9 cellular contexts compared by ENCODE assay signal in genomic region chr9:126397056-126397455, GRCh38.
A peak's percentile ranks its signal among the peaks of the same experiment; 100 is the strongest.
DNase-seq lines count a peak whose midpoint lies in the region; ATAC-seq, FAIRE-seq and TF ChIP-seq lines count a peak whose summit lies in the region.
"Had no signal": no experiment of that assay in that cellular context is flagged by ENCODE, and none has a peak within 500 bp of the region (broad histone marks: within the 10 kb centered on the region; RNA-seq: fewer than 3 reads in every experiment).

No MANE protein-coding gene starts in this region.

- DNase-seq in H1 (ENCODE audit: low read depth in 1 of 2, low spot score in 2 of 2) (no peak), urothelium cell line (ENCODE audit: low spot score) (no peak), iPS-NIHi11 (ENCODE audit: low spot score) (no peak), NOMO-1 treated with dmso at 0.1 percent for 144 hours (lab: John Stamatoyannopoulos, UW; ENCODE audit: unreplicated experiment) (no peak)
- peak; percentile 57 for DNase-seq in stimulated activated naive CD4-positive, alpha-beta T cell treated with Interleukin-2 at 50 U/mL for 16 hours (lab: John Stamatoyannopoulos, UW)

- H3K56ac ChIP-seq in H1 (replicated peaks; ENCODE audit: insufficient read length, low read depth, low read length), result no peak overlapping the region

- no peak overlapping the region for H3K23ac ChIP-seq in H1 (ENCODE audit: insufficient read length)

- no peak overlapping the region for H2AFZ ChIP-seq in H1 (ENCODE audit: low read length)

- H3K9me3 ChIP-seq in H1 (ENCODE audit: insufficient read depth in 2 of 2, low read depth in 1 of 2, low read length in 1 of 2), result no peaks in the 10 kb centered on the region
- H3K9me3 ChIP-seq: neutrophil had no signal

- no peak overlapping the region for H3K18ac ChIP-seq in H1 (ENCODE audit: extremely low read depth, low read length)

- H2BK15ac ChIP-seq in H1 (ENCODE audit: low read length), result no peak overlapping the region

- H3K4me2 ChIP-seq in H1 (ENCODE audit: insufficient read depth in 1 of 2, low read depth in 2 of 2, low read length in 2 of 2), result no peak overlapping the region

- no peak overlapping the region for H2BK120ac ChIP-seq in H1 (replicated peaks; ENCODE audit: low read depth, low read length)

- no peak overlapping the region for H3K27ac ChIP-seq in H1 (ENCODE audit: low read depth, low read length)
- H3K27ac ChIP-seq: neutrophil had no signal

- no peaks in the 10 kb centered on the region for H3K36me3 ChIP-seq in H1 (ENCODE audit: control insufficient read depth in 2 of 4, insufficient read depth in 4 of 4, low read length in 3 of 4)

- no peak overlapping the region for H3K9ac ChIP-seq in H1 (replicated peaks in 1 of 4; ENCODE audit: extremely low read depth in 1 of 4, low read depth in 3 of 4, low read length in 3 of 4)

- no peaks in the 10 kb centered on the region for H4K20me1 ChIP-seq in H1 (replicated peaks in 1 of 2; ENCODE audit: control insufficient read depth in 1 of 2, insufficient read depth in 2 of 2, low read length in 2 of 2)

- H3K79me1 ChIP-seq in H1 (ENCODE audit: low read depth, low read length), result no peaks in the 10 kb centered on the region

- H2BK5ac ChIP-seq in H1 (ENCODE audit: low read depth, low read length), result no peak overlapping the region

- H3K4ac ChIP-seq in H1 (replicated peaks; ENCODE audit: insufficient read length, low read depth, low read length), result no peak overlapping the region

- H2BK20ac ChIP-seq in H1 (ENCODE audit: low read length), result no peak overlapping the region

- H3K4me3 ChIP-seq in H1 (ENCODE audit: extremely low read depth in 1 of 4, insufficient read depth in 2 of 4, low read depth in 3 of 4, low read length in 4 of 4), result no peak overlapping the region

- CTCF ChIA-PET in H1 (lab: Charles Lee; ENCODE audit: partially characterized antibody), result interaction anchor here (0.8 to 7.8 kb wide), 19 partner anchors 10 to 247 kb away, joined by 3 to 108 read pairs (median 4); no protein-coding TSS in a partner anchor

- H3K23me2 ChIP-seq in H1 (ENCODE audit: low read depth, low read length), result no peaks in the 10 kb centered on the region

- no peaks in the 10 kb centered on the region for H3K27me3 ChIP-seq in H1 (replicated peaks in 1 of 4; ENCODE audit: control insufficient read depth in 3 of 4, extremely low read depth in 1 of 4, insufficient read depth in 3 of 4, low read length in 3 of 4)
- H3K27me3 ChIP-seq: neutrophil had no signal

- POLR2A ChIA-PET in H1 (lab: Charles Lee; ENCODE audit: partially characterized antibody), result interaction anchor here (0.9 kb wide), 1 partner anchor 9 kb away, joined by 3 read pairs; no protein-coding TSS in a partner anchor

- no peak overlapping the region for H2BK12ac ChIP-seq in H1 (ENCODE audit: low read depth, low read length)

- WGBS in H1 (ENCODE audit: extremely low coverage in 1 of 2, insufficient coverage in 1 of 2, insufficient read length in 1 of 2, insufficient replicate concordance in 2 of 2, low coverage in 1 of 2, low lambda C conversion rate in 2 of 2, missing lambda C conversion rate in 1 of 2), 2 experiments, result 92% methylated on average over 5 of the region's 5 CpGs; no CpG with 5 or more reads in 1 of the 2 experiments

- H3K79me2 ChIP-seq in H1 (ENCODE audit: control insufficient read depth in 1 of 2, insufficient read depth in 2 of 2, low read length in 2 of 2), result no peaks in the 10 kb centered on the region

- no peak for TF ChIP-seq EP300 in H1 (IDR thresholded peaks at IDR 0.05; ENCODE audit: borderline replicate concordance in 1 of 2, low read depth in 2 of 2, low read length in 2 of 2)

- FAIRE-seq in H1 (lab: Jason Lieb, UNC) (no peak), urothelium cell line (lab: Jason Lieb, UNC) (no peak)

- H4K5ac ChIP-seq in H1 (ENCODE audit: insufficient read length, low read depth, low read length), result no peak overlapping the region

- no peak overlapping the region for H2AK5ac ChIP-seq in H1 (ENCODE audit: low read depth, low read length)

- ATAC-seq in GM18909 (IDR thresholded peaks at IDR 0.05; ENCODE audit: poor library complexity, unreplicated experiment), result peak; percentile 90
- ATAC-seq in HG03060 (IDR thresholded peaks at IDR 0.05; ENCODE audit: low read depth, unreplicated experiment), result peak; percentile 64
- peak; percentile 94 to 95 for ATAC-seq in activated CD4-positive, CD25-positive, alpha-beta regulatory T cell treated with anti-CD3 and anti-CD28 coated beads, Interleukin-2, amount 50 U/mL, for 24 hours

- TF ChIP-seq CTCF in H1 (IDR thresholded peaks at IDR 0.05; ENCODE audit: control extremely low read depth in 1 of 3, insufficient read depth in 1 of 3, low read depth in 1 of 3, low read length in 3 of 3), result peak in 2 of 3 experiments; percentile 0 to 15; a peak in 3 of 4 replicates

- H4K91ac ChIP-seq in H1 (replicated peaks; ENCODE audit: insufficient read length, low read length), result no peak overlapping the region

- H3K4me1 ChIP-seq in H1 (replicated peaks in 1 of 4; ENCODE audit: control insufficient read depth in 3 of 4, insufficient read depth in 4 of 4, low read length in 3 of 4), result no peaks in the 10 kb centered on the region; a peak in 1 of 7 replicates

- H4K8ac ChIP-seq in H1 (ENCODE audit: extremely low read depth, insufficient read depth, low read length), result no peak overlapping the region

- no peak for TF ChIP-seq POLR2A in H1 (IDR thresholded peaks at IDR 0.05; ENCODE audit: control extremely low read depth in 1 of 2, low read depth in 2 of 2, low read length in 2 of 2)

- TF ChIP-seq RAD21 in H1 (IDR thresholded peaks at IDR 0.05 in 1 of 2, conservative IDR thresholded peaks at IDR 0.05 in 1 of 2; ENCODE audit: low read depth in 2 of 2, low read length in 2 of 2), result no peak; a peak in 1 of 4 replicates

- no peak overlapping the region for H3K14ac ChIP-seq in H1 (ENCODE audit: insufficient read length)

TF ChIP-seq in H1, 55 proteins besides CTCF, POLR2A, EP300 and RAD21:
- TF ChIP-seq CBX5 (IDR thresholded peaks at IDR 0.05; ENCODE audit: low read depth, low read length) (no peak), KDM4A (IDR thresholded peaks at IDR 0.05; ENCODE audit: low read depth, low read length, severe bottlenecking) (no peak), PHF8 (conservative IDR thresholded peaks at IDR 0.05; ENCODE audit: low read depth, low read length) (no peak), POU5F1 (IDR thresholded peaks at IDR 0.05; ENCODE audit: low read depth, low read length) (no peak), TAF7 (optimal IDR thresholded peaks at IDR 0.05; ENCODE audit: borderline replicate concordance, low read depth, low read length) (no peak), EGR1 (IDR thresholded peaks at IDR 0.05; ENCODE audit: borderline replicate concordance, low read depth, low read length) (no peak), NRF1 (IDR thresholded peaks at IDR 0.05; ENCODE audit: low read depth, low read length) (no peak), CHD2 (IDR thresholded peaks at IDR 0.05; ENCODE audit: low read length) (no peak), KDM1A (IDR thresholded peaks at IDR 0.05; ENCODE audit: borderline replicate concordance, low read length) (no peak), RXRA (IDR thresholded peaks at IDR 0.05; ENCODE audit: insufficient read depth, low read depth, low read length) (no peak), RFX5 (IDR thresholded peaks at IDR 0.05; ENCODE audit: borderline replicate concordance, low read depth, low read length) (no peak), YY1 (IDR thresholded peaks at IDR 0.05; ENCODE audit: low read depth, low read length) (no peak)
